In genomic region chr1:38915352-38915948, GRCh38 we compare ENCODE assay signal across 1 cellular context.
TF ChIP-seq lines count a peak whose summit lies in the region.

No MANE protein-coding gene starts in this region.

TF ChIP-seq in K562, 482 proteins besides CTCF, POLR2A, EP300 and RAD21 (continues in another document):
- no peak for TF ChIP-seq ATF1 (CRISPR knock-in tag; IDR thresholded peaks at IDR 0.05)
- peak; percentile 67 for TF ChIP-seq ATF1 (tag; IDR thresholded peaks at IDR 0.05)
- TF ChIP-seq ELF4 (CRISPR knock-in tag; IDR thresholded peaks at IDR 0.05), result peak; percentile 65; the same call in 1 of the 2 replicates
- TF ChIP-seq HDAC1 (IDR thresholded peaks at IDR 0.05), result peak; percentile 53 to 79; a peak in 2 of 4 replicates
- peak; percentile 60; the same call in 1 of the 2 replicates for TF ChIP-seq JUND (IDR thresholded peaks at IDR 0.05; ENCODE audit: borderline replicate concordance, low read depth, low read length)
- peak; percentile 57; the same call in 2 of the 3 replicates for TF ChIP-seq JUND (tag; IDR thresholded peaks at IDR 0.05; ENCODE audit: borderline replicate concordance, low read depth, low read length)
- peak; percentile 66; the same call in 1 of the 2 replicates for TF ChIP-seq THRB (CRISPR knock-in tag; conservative IDR thresholded peaks at IDR 0.05)
- peak; percentile 71 for TF ChIP-seq HNRNPL (IDR thresholded peaks at IDR 0.05; ENCODE audit: low read depth, low read length)
- no peak for TF ChIP-seq CREM (IDR thresholded peaks at IDR 0.05; ENCODE audit: low read depth)
- peak; percentile 70; the same call in 1 of the 2 replicates for TF ChIP-seq PYGO2 (tag; IDR thresholded peaks at IDR 0.05)
- peak; percentile 81 for TF ChIP-seq FOSL1 (tag; conservative IDR thresholded peaks at IDR 0.05)
- TF ChIP-seq ZEB2 (IDR thresholded peaks at IDR 0.05), result peak; percentile 85
- TF ChIP-seq FOXA1 (IDR thresholded peaks at IDR 0.05; ENCODE audit: borderline replicate concordance), result peak; percentile 94
- TF ChIP-seq BRD9 (IDR thresholded peaks at IDR 0.05; ENCODE audit: low read depth, partially characterized antibody), result no peak
- peak in 1 of 2 experiments; percentile 73; a peak in 2 of 4 replicates for TF ChIP-seq ARNT (IDR thresholded peaks at IDR 0.05)
- TF ChIP-seq ZBTB9 (CRISPR knock-in tag; IDR thresholded peaks at IDR 0.05), result peak; percentile 81; the same call in 1 of the 2 replicates
- peak; percentile 94 for TF ChIP-seq TFAP4 (CRISPR knock-in tag; IDR thresholded peaks at IDR 0.05; ENCODE audit: borderline replicate concordance)
- no peak for TF ChIP-seq KAT7 (CRISPR knock-in tag; IDR thresholded peaks at IDR 0.05; ENCODE audit: borderline replicate concordance)
- peak; percentile 98 for TF ChIP-seq KLF16 (IDR thresholded peaks at IDR 0.05)
- TF ChIP-seq ZNF324 (CRISPR knock-in tag; IDR thresholded peaks at IDR 0.05), result no peak
- no peak for TF ChIP-seq FOXK1 (CRISPR knock-in tag; IDR thresholded peaks at IDR 0.05; ENCODE audit: borderline replicate concordance)
- peak; percentile 94 for TF ChIP-seq CTBP1 (IDR thresholded peaks at IDR 0.05; ENCODE audit: borderline replicate concordance)
- peak; percentile 55 for TF ChIP-seq SAP30 (IDR thresholded peaks at IDR 0.05; ENCODE audit: borderline replicate concordance, insufficient read depth, low read depth, low read length, poor library complexity, severe bottlenecking)
- peak; percentile 96 for TF ChIP-seq FOXJ2 (tag; IDR thresholded peaks at IDR 0.05)
- TF ChIP-seq HMG20B (CRISPR knock-in tag; IDR thresholded peaks at IDR 0.05), result no peak
- TF ChIP-seq FOXM1 (IDR thresholded peaks at IDR 0.05; ENCODE audit: low read depth), result peak; percentile 95
- TF ChIP-seq FOXM1 (CRISPR knock-in tag; IDR thresholded peaks at IDR 0.05; ENCODE audit: low read depth), result no peak
- peak; percentile 91 for TF ChIP-seq SMAD1 (IDR thresholded peaks at IDR 0.05; ENCODE audit: low read depth, low read length, partially characterized antibody)
- TF ChIP-seq ZNF639 (CRISPR knock-in tag; conservative IDR thresholded peaks at IDR 0.05 in 1 of 2, IDR thresholded peaks at IDR 0.05 in 1 of 2), result peak in 1 of 2 experiments; percentile 87; a peak in 2 of 4 replicates
- peak; percentile 37; the same call in 1 of the 2 replicates for TF ChIP-seq SP1 (CRISPR knock-in tag; IDR thresholded peaks at IDR 0.05)
- 0 out of 2 replicates have a peak, but pooled peaks have one; percentile 30 for TF ChIP-seq OTX1 (CRISPR knock-in tag; IDR thresholded peaks at IDR 0.05)
- peak; percentile 91 for TF ChIP-seq SMARCE1 (IDR thresholded peaks at IDR 0.05)
- TF ChIP-seq TEAD1 (CRISPR knock-in tag; IDR thresholded peaks at IDR 0.05), result peak in 1 of 2 experiments; percentile 84; a peak in 2 of 4 replicates
- TF ChIP-seq TCFL5 (CRISPR knock-in tag; conservative IDR thresholded peaks at IDR 0.05), result no peak
- TF ChIP-seq CREB1 (IDR thresholded peaks at IDR 0.05), result peak; percentile 65; the same call in 1 of the 2 replicates
- no peak for TF ChIP-seq CREB1 (CRISPR knock-in tag; IDR thresholded peaks at IDR 0.05)
- peak; percentile 63; the same call in 1 of the 2 replicates for TF ChIP-seq MTA1 (IDR thresholded peaks at IDR 0.05; ENCODE audit: borderline replicate concordance)
- peak; percentile 88 for TF ChIP-seq PRDM10 (IDR thresholded peaks at IDR 0.05; ENCODE audit: partially characterized antibody)
- TF ChIP-seq ZNF239 (CRISPR knock-in tag; IDR thresholded peaks at IDR 0.05), result no peak
- TF ChIP-seq HES1 (IDR thresholded peaks at IDR 0.05; ENCODE audit: low read depth), result peak; percentile 77; the same call in 1 of the 2 replicates
- peak; percentile 69 for TF ChIP-seq NEUROD1 (IDR thresholded peaks at IDR 0.05; ENCODE audit: borderline replicate concordance, low read depth, low read length, partially characterized antibody)
- TF ChIP-seq MTA2 (IDR thresholded peaks at IDR 0.05; ENCODE audit: low read depth), result peak; percentile 94
- 0 out of 2 replicates have a peak, but pooled peaks have one; percentile 58 for TF ChIP-seq ZNF583 (CRISPR knock-in tag; IDR thresholded peaks at IDR 0.05)
- TF ChIP-seq MYNN (IDR thresholded peaks at IDR 0.05), result peak; percentile 93
- TF ChIP-seq MYNN (CRISPR knock-in tag; IDR thresholded peaks at IDR 0.05), result no peak
- TF ChIP-seq CBX1 (IDR thresholded peaks at IDR 0.05; ENCODE audit: low read depth), result no peak
- 0 out of 2 replicates have a peak, but pooled peaks have one; percentile 28 for TF ChIP-seq CREB3 (tag; conservative IDR thresholded peaks at IDR 0.05; ENCODE audit: low read depth)
- no peak for TF ChIP-seq PCBP2 (IDR thresholded peaks at IDR 0.05; ENCODE audit: low read depth, low read length, poor library complexity, severe bottlenecking)
- TF ChIP-seq ZNF780A (CRISPR knock-in tag; IDR thresholded peaks at IDR 0.05), result no peak
- peak; percentile 89; the same call in 1 of the 2 replicates for TF ChIP-seq PHB2 (IDR thresholded peaks at IDR 0.05; ENCODE audit: low read depth)
- peak; percentile 83 for TF ChIP-seq GATA2 (CRISPR knock-in tag; IDR thresholded peaks at IDR 0.05)
- TF ChIP-seq UBTF (IDR thresholded peaks at IDR 0.05; ENCODE audit: borderline replicate concordance in 1 of 2, low read depth in 2 of 2, low read length in 2 of 2), result 0 out of 4 replicates have a peak, but pooled peaks of 1 of the 2 experiments have one; percentile 54
- TF ChIP-seq ETV5 (CRISPR knock-in tag; IDR thresholded peaks at IDR 0.05; ENCODE audit: low read depth), result peak; percentile 71
- TF ChIP-seq ATF4 (CRISPR knock-in tag; IDR thresholded peaks at IDR 0.05), result peak; percentile 57; the same call in 1 of the 2 replicates
- no peak for TF ChIP-seq HSF4 (CRISPR knock-in tag; IDR thresholded peaks at IDR 0.05; ENCODE audit: borderline replicate concordance)
- 0 out of 2 replicates have a peak, but pooled peaks have one; percentile 43 for TF ChIP-seq ZNF584 (CRISPR knock-in tag; IDR thresholded peaks at IDR 0.05; ENCODE audit: low read depth)
- TF ChIP-seq LEF1 (IDR thresholded peaks at IDR 0.05), result peak; percentile 85
- TF ChIP-seq CBX5 (IDR thresholded peaks at IDR 0.05; ENCODE audit: borderline replicate concordance, low read depth), result no peak
- TF ChIP-seq STAT5A (IDR thresholded peaks at IDR 0.05; ENCODE audit: borderline replicate concordance, low read length), result peak; percentile 88
